Comparison of ENCODE assay signal across 29 cellular contexts in genomic region chr10:125683063-125683462, GRCh38.
"Had no signal": no experiment of that assay in that cellular context is flagged by ENCODE, and none has a peak within 500 bp of the region (broad histone marks: within the 10 kb centered on the region; RNA-seq: fewer than 3 reads in every experiment).

TEX36 (minus strand) TSS chr10:125683163; CDS start chr10:125682989, 174 bp downstream.

- H3K27me3 ChIP-seq: adrenal gland, ascending aorta, breast epithelium, cardiac muscle cell, colonic mucosa had no signal

- H3K4me1 ChIP-seq: adrenal gland, ascending aorta, breast epithelium, colonic mucosa, esophagus squamous epithelium, gastroesophageal sphincter, heart right ventricle had no signal

- H3K36me3 Mint-ChIP-seq: activated naive CD8-positive, alpha-beta T cell; brain; WTC11 had no signal

- H3K4me3 Mint-ChIP-seq: activated CD4-positive, alpha-beta T cell treated with anti-CD3 and anti-CD28 coated beads, Interleukin-2, amount 10 ng/mL, durations not matched to agents 7 days and 5 days; activated CD8-positive, alpha-beta T cell treated with anti-CD3 and anti-CD28 coated beads for 36 hours; activated naive CD8-positive, alpha-beta T cell; activated T-cell treated with anti-CD3 and anti-CD28 coated beads, Interleukin-2, amount 50 U/mL, for 4 hours; activated T-helper 17 cell treated with anti-CD3 and anti-CD28 coated beads, Interleukin-2, amount 50 U/mL, for 72 hours; brain; WTC11 had no signal

- H3K27ac Mint-ChIP-seq: activated CD4-positive, alpha-beta T cell treated with anti-CD3 and anti-CD28 coated beads, Interleukin-2, amount 10 ng/mL, durations not matched to agents 7 days and 5 days; activated CD8-positive, alpha-beta T cell treated with anti-CD3 and anti-CD28 coated beads for 36 hours; activated naive CD8-positive, alpha-beta T cell; activated T-helper 17 cell treated with anti-CD3 and anti-CD28 coated beads, Interleukin-2, amount 50 U/mL, for 72 hours; brain; WTC11 had no signal

- DNase-seq: activated CD4-positive, alpha-beta T cell treated with anti-CD3 and anti-CD28 coated beads for 1 hour; activated CD4-positive, alpha-beta T cell treated with anti-CD3 and anti-CD28 coated beads for 4 hours; activated CD4-positive, alpha-beta T cell treated with anti-CD3 and anti-CD28 coated beads, Interleukin-2, amount 10 ng/mL, durations not matched to agents 7 days and 5 days; activated CD4-positive, alpha-beta T cell treated with anti-CD3 and anti-CD28 coated beads, Interleukin-2, amount 50 U/mL, for 4 hours; activated CD8-positive, alpha-beta memory T cell treated with anti-CD3 and anti-CD28 coated beads for 24 hours; activated CD8-positive, alpha-beta T cell treated with anti-CD3 and anti-CD28 coated beads for 36 hours; activated effector memory CD4-positive, alpha-beta T cell treated with Interleukin-2 at 50 U/mL for 16 hours; activated gamma-delta T cell treated with Interleukin-2 at 50 U/mL for 16 hours; activated naive CD4-positive, alpha-beta T cell treated with anti-CD3 and anti-CD28 coated beads, Interleukin-2, amount 50 U/mL, for 16 hours; activated naive CD4-positive, alpha-beta T cell treated with Interleukin-2 at 50 U/mL for 16 hours; activated T-cell treated with anti-CD3 and anti-CD28 coated beads, Interleukin-2, amount 50 U/mL, for 4 hours; adrenal gland; central memory CD4-positive, alpha-beta T cell; cerebellar nuclear complex; colonic mucosa; effector CD8-positive, alpha-beta T cell; esophagus squamous epithelium; foreskin melanocyte; heart right ventricle; T-helper 2 cell had no signal

- H3K4me1 Mint-ChIP-seq: activated CD4-positive, alpha-beta T cell treated with anti-CD3 and anti-CD28 coated beads, Interleukin-2, amount 10 ng/mL, durations not matched to agents 7 days and 5 days; activated T-helper 17 cell treated with anti-CD3 and anti-CD28 coated beads, Interleukin-2, amount 50 U/mL, for 72 hours; WTC11 had no signal

- H3K27ac ChIP-seq: adrenal gland, ascending aorta, breast epithelium, cardiac muscle cell, colonic mucosa, epithelial cell of prostate, esophagus squamous epithelium, gastroesophageal sphincter, heart right ventricle had no signal

- H3K9me3 ChIP-seq: adrenal gland, ascending aorta, colonic mucosa, esophagus squamous epithelium had no signal

- H3K9me3 Mint-ChIP-seq: activated CD4-positive, alpha-beta T cell treated with anti-CD3 and anti-CD28 coated beads, Interleukin-2, amount 10 ng/mL, durations not matched to agents 7 days and 5 days had no signal

- H3K36me3 ChIP-seq: adrenal gland, ascending aorta, breast epithelium, cardiac muscle cell, colonic mucosa, esophagus squamous epithelium, gastroesophageal sphincter, heart right ventricle had no signal

- H3K4me3 ChIP-seq: adrenal gland, ascending aorta, breast epithelium, cardiac muscle cell, colonic mucosa, esophagus squamous epithelium, gastroesophageal sphincter, heart right ventricle had no signal

- ATAC-seq: activated CD8-positive, alpha-beta T cell treated with anti-CD3 and anti-CD28 coated beads for 36 hours; activated T-cell treated with anti-CD3 and anti-CD28 coated beads, Interleukin-2, amount 50 U/mL, for 4 hours; activated T-helper 17 cell treated with anti-CD3 and anti-CD28 coated beads, Interleukin-2, amount 50 U/mL, for 72 hours; gastroesophageal sphincter; heart right ventricle; WTC11 had no signal
